ENCODE assay signal across 9 cellular contexts in the genomic region with DNA sequence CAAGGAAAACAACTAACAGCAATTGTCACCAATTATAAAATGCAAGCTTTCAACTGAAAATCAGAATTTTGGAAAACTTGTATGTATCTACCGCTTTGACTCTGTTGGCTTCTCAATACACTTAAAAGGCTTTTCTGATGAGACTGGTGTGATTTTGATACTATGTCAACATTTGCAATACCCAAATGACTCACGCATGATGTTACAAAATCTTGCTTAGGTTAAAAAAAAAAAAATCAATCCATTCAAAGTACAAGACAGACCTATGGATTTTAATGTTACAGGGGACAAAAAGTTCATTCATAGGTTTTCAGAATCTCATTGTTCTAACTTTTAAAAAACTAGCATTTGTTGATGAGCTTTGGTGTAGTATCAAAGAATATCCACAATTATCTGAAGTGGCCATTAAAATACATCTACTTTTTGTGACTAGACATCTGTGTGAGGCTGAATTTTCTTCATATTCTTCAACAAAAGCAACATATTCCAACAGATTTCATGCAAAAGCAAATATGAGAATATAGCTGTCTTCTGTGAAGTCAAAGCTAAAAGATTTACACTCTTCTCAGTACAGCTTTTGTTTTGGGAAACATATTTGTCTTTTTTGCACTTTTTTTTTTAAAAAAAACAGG. TPM values are rescaled to one million over a fixed set of nuclear protein-coding genes. Genes with fewer than 3 reads are reported as not detected.
DNase-seq lines count a peak whose midpoint lies in the region; ATAC-seq and TF ChIP-seq lines count a peak whose summit lies in the region.
"Had no signal": no experiment of that assay in that cellular context is flagged by ENCODE, and none has a peak within 500 bp of the region (broad histone marks: within the 10 kb centered on the region; RNA-seq: fewer than 3 reads in every experiment).

No MANE protein-coding gene starts in this region.

- peak overlapping the region; percentile 47 for H3K27ac Mint-ChIP-seq in HFFc6

- TF ChIP-seq CTCF in HFFc6 (IDR thresholded peaks at IDR 0.05) (no peak), hepatocyte (IDR thresholded peaks at IDR 0.05; ENCODE audit: poor library complexity) (no peak)

- H3K27me3 ChIP-seq in BLaER1, result no peaks in the 10 kb centered on the region
- H3K27me3 ChIP-seq in hepatocyte, result no peaks in the 10 kb centered on the region
- no peaks in the 10 kb centered on the region for H3K27me3 ChIP-seq in SJCRH30

- no peaks in the 10 kb centered on the region for H3K9me3 Mint-ChIP-seq in HFFc6

- peaks cover 23% of the 10 kb centered on the region for H4K20me1 ChIP-seq in BLaER1
- H4K20me1 ChIP-seq in hepatocyte (ENCODE audit: insufficient read depth, poor library complexity, severe bottlenecking), result peaks cover 32% of the 10 kb centered on the region

- peaks cover 19% of the 10 kb centered on the region for H3K36me3 ChIP-seq in BLaER1
- no peaks in the 10 kb centered on the region for H3K36me3 ChIP-seq in hepatocyte (replicated peaks; ENCODE audit: insufficient read depth, low read depth)
- no peaks in the 10 kb centered on the region for H3K36me3 ChIP-seq in SJCRH30

- WGBS in hepatocyte (ENCODE audit: low lambda C conversion rate, missing lambda C conversion rate), result 72% methylated on average over 2 of the region's 2 CpGs

- no peaks in the 10 kb centered on the region for H3K36me3 Mint-ChIP-seq in HFFc6 (ENCODE audit: low read depth)

- H3K4me2 ChIP-seq in BLaER1, result peak overlapping the region; percentile 87
- peak overlapping the region; percentile 42 for H3K4me2 ChIP-seq in hepatocyte

- peak; percentile 54 for DNase-seq in HFFc6
- peak; percentile 25 for DNase-seq in SW480 (ENCODE audit: low spot score)
- peak; percentile 18 for DNase-seq in hepatocyte (ENCODE audit: low spot score)
- DNase-seq in NK-92 (lab: John Stamatoyannopoulos, UW; ENCODE audit: unreplicated experiment), result no peak
- no peak for DNase-seq in SJCRH30
- DNase-seq: NCI-H1105 had no signal

- H3K4me3 Mint-ChIP-seq in HFFc6, result no peak overlapping the region

- H3K4me1 Mint-ChIP-seq in HFFc6 (ENCODE audit: low read depth), result peaks cover 46% of the 10 kb centered on the region

- H3K27ac ChIP-seq in BLaER1, result peak overlapping the region; percentile 99
- H3K27ac ChIP-seq in hepatocyte, result peak overlapping the region; percentile 51
- no peak overlapping the region for H3K27ac ChIP-seq in SJCRH30

- H3K4me3 ChIP-seq in BLaER1 (peak overlapping the region; percentile 58), hepatocyte (no peak overlapping the region), SJCRH30 (no peak overlapping the region)

- H3K9me3 ChIP-seq in BLaER1 (no peaks in the 10 kb centered on the region), hepatocyte (ENCODE audit: low read depth) (no peaks in the 10 kb centered on the region), SJCRH30 (replicated peaks) (no peaks in the 10 kb centered on the region)

- peaks cover 100% of the 10 kb centered on the region for H3K79me2 ChIP-seq in hepatocyte

- peak overlapping the region; percentile 86 for H3K9ac ChIP-seq in BLaER1

- H2AFZ ChIP-seq in hepatocyte, result no peak overlapping the region

- peaks cover 77% of the 10 kb centered on the region for H3K4me1 ChIP-seq in BLaER1
- H3K4me1 ChIP-seq in hepatocyte (ENCODE audit: insufficient read depth), result peaks cover 40% of the 10 kb centered on the region
- H3K4me1 ChIP-seq in SJCRH30, result peaks cover 9% of the 10 kb centered on the region; the same call in 1 of the 2 replicates

- H3K9me2 ChIP-seq in hepatocyte (replicated peaks; ENCODE audit: insufficient read depth), result no peaks in the 10 kb centered on the region

- no peak for ATAC-seq in GM19328 (IDR thresholded peaks at IDR 0.05; ENCODE audit: unreplicated experiment)
- ATAC-seq in HG02938 (IDR thresholded peaks at IDR 0.05; ENCODE audit: unreplicated experiment), result no peak

- H3K27me3 Mint-ChIP-seq in HFFc6 (ENCODE audit: insufficient read depth), result no peaks in the 10 kb centered on the region; the same call in 1 of the 2 replicates

RNA-seq across cellular contexts. Expression of gene ELF1, which starts 10.7 kb away (rescaled TPM):
- 10 to 100 TPM; 25.5 to 37.7 (median 33.4) TPM for total RNA-seq in HFFc6 (2021; fragmentation: NEBNext Ultra II Directional; extraction: Animal tissue kit (Norgen Biotek cat#: 25700))
- 91.1 and 94.6 TPM in 2 replicates for total RNA-seq in hepatocyte
- 39.4 and 44.4 TPM in 2 replicates for polyA plus RNA-seq in hepatocyte
- total RNA-seq in SJCRH30 (2014; rRNA removed; shearing (Covaris generic)), result 30.5 and 32.7 TPM in 2 replicates

RNA-seq across cellular contexts. Expression of gene WBP4, which starts 52.8 kb away (rescaled TPM):
- total RNA-seq in HFFc6 (2021; fragmentation: NEBNext Ultra II Directional; extraction: Animal tissue kit (Norgen Biotek cat#: 25700)), result 10 to 100 TPM; 12.0 to 16.2 (median 14.6) TPM
- 6.1 and 8.4 TPM in 2 replicates for total RNA-seq in hepatocyte
- polyA plus RNA-seq in hepatocyte, result 8.4 and 11.3 TPM in 2 replicates
- total RNA-seq in SJCRH30 (2014; rRNA removed; shearing (Covaris generic)), result 14.4 and 15.3 TPM in 2 replicates

Comparison
In these comparisons a context has a peak if more than half of its experiments do, and no peak if none do; other contexts are left out.
1. DNase-seq: peak in HFFc6 (single experiment), SW480 (single experiment) and hepatocyte (single experiment); none in NK-92 (single experiment) and SJCRH30 (0 of 2).